ENCODE assay signal across 9 cellular contexts in genomic region chr10:451021-451471, GRCh38.
A peak's percentile ranks its signal among the peaks of the same experiment; 100 is the strongest.
DNase-seq lines count a peak whose midpoint lies in the region; ATAC-seq, FAIRE-seq and TF ChIP-seq lines count a peak whose summit lies in the region.
"Had no signal": no experiment of that assay in that cellular context is flagged by ENCODE, and none has a peak within 500 bp of the region (broad histone marks: within the 10 kb centered on the region; RNA-seq: fewer than 3 reads in every experiment).

No MANE protein-coding gene starts in this region.

- H3K4me2 ChIP-seq in OCI-LY1 (ENCODE audit: low read length): peak overlapping the region; percentile 79

- DNase-seq in CD8-positive, alpha-beta memory T cell: peak; percentile 42 to 88 (median 80)
- peak; percentile 84 for DNase-seq in activated naive CD4-positive, alpha-beta T cell treated with anti-CD3 and anti-CD28 coated beads, Interleukin-2, amount 10 ng/mL, durations not matched to agents 7 days and 5 days
- peak; percentile 28 to 38 (median 36) for DNase-seq in stimulated activated CD4-positive, alpha-beta T cell treated with anti-CD3 and anti-CD28 coated beads, Interleukin-12 subunit alpha, Interleukin-12 subunit beta, amount 100 ng/mL, for 48 hours (ENCODE audit: low read depth in 2 of 3, low spot score in 1 of 3)
- no peak for DNase-seq in NCI-H2227 (lab: John Stamatoyannopoulos, UW; ENCODE audit: unreplicated experiment)
- no peak for DNase-seq in frontal cortex (ENCODE audit: low spot score in 2 of 2)

- no peaks in the 10 kb centered on the region for H3K9me2 ChIP-seq in OCI-LY1 (ENCODE audit: low read depth, low read length)

- no peaks in the 10 kb centered on the region for H3K9me3 ChIP-seq in CD8-positive, alpha-beta memory T cell (ENCODE audit: low read length)
- H3K9me3 ChIP-seq in OCI-LY1 (ENCODE audit: low read length): no peaks in the 10 kb centered on the region

- H3K36me3 ChIP-seq in CD8-positive, alpha-beta memory T cell (ENCODE audit: insufficient read depth, low read length): no peaks in the 10 kb centered on the region
- peaks cover 33% of the 10 kb centered on the region for H3K36me3 ChIP-seq in OCI-LY1 (ENCODE audit: insufficient read depth, low read length)
- H3K36me3 ChIP-seq: cardiac muscle cell had no signal

- H3K4me1 ChIP-seq in CD8-positive, alpha-beta memory T cell (ENCODE audit: insufficient read depth, low read length): peaks cover 63% of the 10 kb centered on the region
- peaks cover 64% of the 10 kb centered on the region for H3K4me1 ChIP-seq in OCI-LY1 (ENCODE audit: insufficient read depth, low read length, severe bottlenecking)

- ATAC-seq in GM21737 (IDR thresholded peaks at IDR 0.05; ENCODE audit: unreplicated experiment): peak; percentile 97
- ATAC-seq in SK-N-SH treated with all-trans-retinoic acid at 6 μM for 48 hours: no peak

- CTCF ChIA-PET in CD8-positive, alpha-beta memory T cell (lab: Charles Lee): interaction anchor here (0.7 kb wide), 1 partner anchor 19 kb away, joined by 3 read pairs; no protein-coding TSS in a partner anchor
- CTCF ChIA-PET in activated naive CD4-positive, alpha-beta T cell treated with anti-CD3 and anti-CD28 coated beads, Interleukin-2, amount 10 ng/mL, durations not matched to agents 7 days and 5 days (lab: Charles Lee): no interaction called here

- peak overlapping the region; percentile 69; the same call in 1 of the 2 replicates for H3K9ac ChIP-seq in OCI-LY1 (ENCODE audit: low read length)

- no peaks in the 10 kb centered on the region for H3K36me3 Mint-ChIP-seq in CD8-positive, alpha-beta memory T cell
- H3K36me3 Mint-ChIP-seq in activated naive CD4-positive, alpha-beta T cell treated with anti-CD3 and anti-CD28 coated beads, Interleukin-2, amount 10 ng/mL, durations not matched to agents 7 days and 5 days: no peaks in the 10 kb centered on the region

- H3K27me3 Mint-ChIP-seq in CD8-positive, alpha-beta memory T cell: peaks cover 0 to 2% of the 10 kb centered on the region in 2 donors
- peaks cover 15% of the 10 kb centered on the region for H3K27me3 Mint-ChIP-seq in activated naive CD4-positive, alpha-beta T cell treated with anti-CD3 and anti-CD28 coated beads, Interleukin-2, amount 10 ng/mL, durations not matched to agents 7 days and 5 days

- H3K9me3 Mint-ChIP-seq in CD8-positive, alpha-beta memory T cell: no peaks in the 10 kb centered on the region
- H3K9me3 Mint-ChIP-seq in activated naive CD4-positive, alpha-beta T cell treated with anti-CD3 and anti-CD28 coated beads, Interleukin-2, amount 10 ng/mL, durations not matched to agents 7 days and 5 days: peaks cover 6% of the 10 kb centered on the region

- no peak for TF ChIP-seq CTCF in OCI-LY1 (IDR thresholded peaks at IDR 0.05; ENCODE audit: low read length)

- no peak overlapping the region for H3K27ac ChIP-seq in CD8-positive, alpha-beta memory T cell (ENCODE audit: low read depth, low read length)
- H3K27ac ChIP-seq in OCI-LY1 (ENCODE audit: low read depth, low read length, poor library complexity, severe bottlenecking): peak overlapping the region; percentile 98
- H3K27ac ChIP-seq: cardiac muscle cell had no signal

- FAIRE-seq in frontal cortex (lab: Jason Lieb, UNC): no peak

- peaks cover 39 to 51% (median 50%) of the 10 kb centered on the region in 3 donors for H3K4me1 Mint-ChIP-seq in CD8-positive, alpha-beta memory T cell
- H3K4me1 Mint-ChIP-seq in activated naive CD4-positive, alpha-beta T cell treated with anti-CD3 and anti-CD28 coated beads, Interleukin-2, amount 10 ng/mL, durations not matched to agents 7 days and 5 days: peaks cover 57% of the 10 kb centered on the region

- H3K27ac Mint-ChIP-seq in CD8-positive, alpha-beta memory T cell: peak overlapping the region; percentile 67 to 96 (median 84)
- H3K27ac Mint-ChIP-seq in activated naive CD4-positive, alpha-beta T cell treated with anti-CD3 and anti-CD28 coated beads, Interleukin-2, amount 10 ng/mL, durations not matched to agents 7 days and 5 days: peak overlapping the region; percentile 93

- peak overlapping the region; percentile 54 for H3K4me3 ChIP-seq in CD8-positive, alpha-beta memory T cell (ENCODE audit: low read length)
- peak overlapping the region; percentile 53 for H3K4me3 ChIP-seq in OCI-LY1 (ENCODE audit: low read depth, low read length, poor library complexity, severe bottlenecking)
- H3K4me3 ChIP-seq: cardiac muscle cell had no signal

- H3F3A ChIP-seq in OCI-LY1 (ENCODE audit: insufficient read depth, low read length): peaks cover 13% of the 10 kb centered on the region

- POLR2A ChIA-PET in CD8-positive, alpha-beta memory T cell (lab: Charles Lee): interaction anchor here (0.6 to 1.0 kb wide), 3 partner anchors 19 to 343 kb away, joined by 4 to 7 read pairs (median 4); partner anchors contain the start of gene ZMYND11

- H3K4me3 Mint-ChIP-seq in CD8-positive, alpha-beta memory T cell: peak overlapping the region; percentile 43 to 86 (median 82)
- H3K4me3 Mint-ChIP-seq in activated naive CD4-positive, alpha-beta T cell treated with anti-CD3 and anti-CD28 coated beads, Interleukin-2, amount 10 ng/mL, durations not matched to agents 7 days and 5 days: peak overlapping the region; percentile 56

- H3K79me2 ChIP-seq in OCI-LY1 (ENCODE audit: insufficient read depth, low read length): peaks cover 12% of the 10 kb centered on the region

- H3K27me3 ChIP-seq in CD8-positive, alpha-beta memory T cell (ENCODE audit: insufficient read depth, low read length, poor library complexity, severe bottlenecking): no peaks in the 10 kb centered on the region
- no peaks in the 10 kb centered on the region for H3K27me3 ChIP-seq in OCI-LY1 (ENCODE audit: insufficient read depth, low read length)
- H3K27me3 ChIP-seq: cardiac muscle cell had no signal

- no peak overlapping the region for H2AFZ ChIP-seq in OCI-LY1 (ENCODE audit: low read length)

- no peaks in the 10 kb centered on the region for H4K20me1 ChIP-seq in OCI-LY1 (ENCODE audit: insufficient read depth, low read length)

TF ChIP-seq in SK-N-SH treated with all-trans-retinoic acid at 6 μM for 48 hours, 23 proteins besides CTCF, POLR2A, EP300 and RAD21:
- TF ChIP-seq CSRNP3 (CRISPR knock-in tag; IDR thresholded peaks at IDR 0.05): no peak
- no peak for TF ChIP-seq ZNF565 (CRISPR knock-in tag; conservative IDR thresholded peaks at IDR 0.05; ENCODE audit: low read depth)
- no peak for TF ChIP-seq OSR1 (CRISPR knock-in tag; IDR thresholded peaks at IDR 0.05)
- TF ChIP-seq ZNF8 (CRISPR knock-in tag; IDR thresholded peaks at IDR 0.05): no peak
- no peak for TF ChIP-seq TCF4 (CRISPR knock-in tag; IDR thresholded peaks at IDR 0.05; ENCODE audit: borderline replicate concordance)
- TF ChIP-seq, protein P1, sequence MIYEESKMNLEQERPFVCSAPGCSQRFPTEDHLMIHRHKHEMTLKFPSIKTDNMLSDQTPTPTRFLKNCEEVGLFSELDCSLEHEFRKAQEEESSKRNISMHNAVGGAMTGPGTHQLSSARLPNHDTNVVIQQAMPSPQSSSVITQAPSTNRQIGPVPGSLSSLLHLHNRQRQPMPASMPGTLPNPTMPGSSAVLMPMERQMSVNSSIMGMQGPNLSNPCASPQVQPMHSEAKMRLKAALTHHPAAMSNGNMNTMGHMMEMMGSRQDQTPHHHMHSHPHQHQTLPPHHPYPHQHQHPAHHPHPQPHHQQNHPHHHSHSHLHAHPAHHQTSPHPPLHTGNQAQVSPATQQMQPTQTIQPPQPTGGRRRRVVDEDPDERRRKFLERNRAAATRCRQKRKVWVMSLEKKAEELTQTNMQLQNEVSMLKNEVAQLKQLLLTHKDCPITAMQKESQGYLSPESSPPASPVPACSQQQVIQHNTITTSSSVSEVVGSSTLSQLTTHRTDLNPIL (CRISPR knock-in tag; IDR thresholded peaks at IDR 0.05; ENCODE audit: low read depth): no peak
- no peak for TF ChIP-seq SNAI2 (CRISPR knock-in tag; IDR thresholded peaks at IDR 0.05)
- no peak for TF ChIP-seq ISL1 (CRISPR knock-in tag; IDR thresholded peaks at IDR 0.05)
- no peak for TF ChIP-seq ZFP30 (CRISPR knock-in tag; IDR thresholded peaks at IDR 0.05)
- TF ChIP-seq GLIS3 (CRISPR knock-in tag; IDR thresholded peaks at IDR 0.05): no peak
- TF ChIP-seq PPARA (CRISPR knock-in tag; IDR thresholded peaks at IDR 0.05; ENCODE audit: borderline replicate concordance): no peak
- no peak for TF ChIP-seq RARB (CRISPR knock-in tag; IDR thresholded peaks at IDR 0.05)
- TF ChIP-seq, protein P2, sequence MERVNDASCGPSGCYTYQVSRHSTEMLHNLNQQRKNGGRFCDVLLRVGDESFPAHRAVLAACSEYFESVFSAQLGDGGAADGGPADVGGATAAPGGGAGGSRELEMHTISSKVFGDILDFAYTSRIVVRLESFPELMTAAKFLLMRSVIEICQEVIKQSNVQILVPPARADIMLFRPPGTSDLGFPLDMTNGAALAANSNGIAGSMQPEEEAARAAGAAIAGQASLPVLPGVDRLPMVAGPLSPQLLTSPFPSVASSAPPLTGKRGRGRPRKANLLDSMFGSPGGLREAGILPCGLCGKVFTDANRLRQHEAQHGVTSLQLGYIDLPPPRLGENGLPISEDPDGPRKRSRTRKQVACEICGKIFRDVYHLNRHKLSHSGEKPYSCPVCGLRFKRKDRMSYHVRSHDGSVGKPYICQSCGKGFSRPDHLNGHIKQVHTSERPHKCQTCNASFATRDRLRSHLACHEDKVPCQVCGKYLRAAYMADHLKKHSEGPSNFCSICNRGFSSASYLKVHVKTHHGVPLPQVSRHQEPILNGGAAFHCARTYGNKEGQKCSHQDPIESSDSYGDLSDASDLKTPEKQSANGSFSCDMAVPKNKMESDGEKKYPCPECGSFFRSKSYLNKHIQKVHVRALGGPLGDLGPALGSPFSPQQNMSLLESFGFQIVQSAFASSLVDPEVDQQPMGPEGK (CRISPR knock-in tag; IDR thresholded peaks at IDR 0.05; ENCODE audit: borderline replicate concordance): no peak
- TF ChIP-seq ARNTL (CRISPR knock-in tag; IDR thresholded peaks at IDR 0.05; ENCODE audit: borderline replicate concordance, low read depth): no peak
- TF ChIP-seq ZFP3 (CRISPR knock-in tag; IDR thresholded peaks at IDR 0.05): no peak
- no peak for TF ChIP-seq ESRRG (CRISPR knock-in tag; IDR thresholded peaks at IDR 0.05)

Comparison
In these comparisons a context has a peak if more than half of its experiments do, and no peak if none do; other contexts are left out.
1. DNase-seq: peak in CD8-positive, alpha-beta memory T cell (5 of 5), activated naive CD4-positive, alpha-beta T cell treated with anti-CD3 and anti-CD28 coated beads, Interleukin-2, amount 10 ng/mL, durations not matched to agents 7 days and 5 days (single experiment) and stimulated activated CD4-positive, alpha-beta T cell treated with anti-CD3 and anti-CD28 coated beads, Interleukin-12 subunit alpha, Interleukin-12 subunit beta, amount 100 ng/mL, for 48 hours (3 of 3); none in NCI-H2227 (single experiment) and frontal cortex (0 of 2).